In the genomic region with DNA sequence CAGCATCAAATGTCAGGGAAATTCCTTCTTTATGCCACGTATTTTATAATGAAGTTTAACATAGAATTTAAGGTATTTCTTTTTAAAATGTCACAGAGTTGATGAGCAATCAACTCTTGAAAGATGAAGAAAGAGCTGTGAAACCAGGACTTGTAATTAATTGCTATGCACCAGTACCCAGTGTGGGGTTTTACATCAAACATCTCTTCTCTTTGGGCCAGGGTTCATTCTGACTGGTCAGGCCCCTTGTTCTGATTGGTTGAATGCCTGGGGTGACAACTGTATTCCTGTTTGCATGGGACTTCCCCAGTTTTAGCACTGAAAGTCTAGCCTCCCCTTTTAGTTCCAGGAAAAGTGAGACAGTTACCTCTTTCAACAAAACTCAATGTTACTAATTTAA, we compare ENCODE assay signal across 10 cellular contexts. TPM values are rescaled to one million over a fixed set of nuclear protein-coding genes. Genes with fewer than 3 reads are reported as not detected.
DNase-seq lines count a peak whose midpoint lies in the region; ATAC-seq and TF ChIP-seq lines count a peak whose summit lies in the region.
"Had no signal": no experiment of that assay in that cellular context is flagged by ENCODE, and none has a peak within 500 bp of the region (broad histone marks: within the 10 kb centered on the region; RNA-seq: fewer than 3 reads in every experiment).

No MANE protein-coding gene starts in this region.

- TF ChIP-seq CTCF in GM13976 (IDR thresholded peaks at IDR 0.05; ENCODE audit: borderline replicate concordance, control extremely low read depth, extremely low read depth, insufficient read depth, missing control alignments), result no peak

- H3K4me3 Mint-ChIP-seq in activated naive CD8-positive, alpha-beta T cell treated with anti-CD3 and anti-CD28 coated beads, Interleukin-2, amount 10 ng/mL, durations not matched to agents 7 days and 5 days, result no peak overlapping the region

- H3K9me3 Mint-ChIP-seq in activated naive CD8-positive, alpha-beta T cell treated with anti-CD3 and anti-CD28 coated beads, Interleukin-2, amount 10 ng/mL, durations not matched to agents 7 days and 5 days, result peaks cover 5% of the 10 kb centered on the region

- DNase-seq in GM13976 (ENCODE audit: low spot score) (peak; percentile 70), T1000 (lab: John Stamatoyannopoulos, UW) (no peak), A172 (ENCODE audit: low spot score) (no peak), NCI-H2227 treated with DMSO at 0.1 percent for 48 hours (lab: John Stamatoyannopoulos, UW) (no peak)
- DNase-seq in activated naive CD8-positive, alpha-beta T cell treated with anti-CD3 and anti-CD28 coated beads, Interleukin-2, amount 10 ng/mL, durations not matched to agents 7 days and 5 days, result no peak
- DNase-seq in effector CD4-positive, alpha-beta T cell, result no peak
- DNase-seq: midbrain, NCI-H1092 treated with DMSO at 0.1 percent for 48 hours had no signal

- H3K4me1 Mint-ChIP-seq in activated naive CD8-positive, alpha-beta T cell treated with anti-CD3 and anti-CD28 coated beads, Interleukin-2, amount 10 ng/mL, durations not matched to agents 7 days and 5 days, result peaks cover 2% of the 10 kb centered on the region

- in situ Hi-C loops in GM13976 (cut with MboI; ENCODE audit: low sequenced_read_pairs, unreplicated experiment), result no loop called here

- no peaks in the 10 kb centered on the region for H3K36me3 Mint-ChIP-seq in activated naive CD8-positive, alpha-beta T cell treated with anti-CD3 and anti-CD28 coated beads, Interleukin-2, amount 10 ng/mL, durations not matched to agents 7 days and 5 days

- ATAC-seq in GM19467 (IDR thresholded peaks at IDR 0.05; ENCODE audit: unreplicated experiment) (peak; percentile 92), HG03097 (IDR thresholded peaks at IDR 0.05; ENCODE audit: low FRiP score, unreplicated experiment) (peak; percentile 94)
- ATAC-seq in activated naive CD8-positive, alpha-beta T cell treated with anti-CD3 and anti-CD28 coated beads, Interleukin-2, amount 10 ng/mL, durations not matched to agents 7 days and 5 days (ENCODE audit: low read depth), result peak; percentile 72

- POLR2A ChIA-PET in activated naive CD8-positive, alpha-beta T cell treated with anti-CD3 and anti-CD28 coated beads, Interleukin-2, amount 10 ng/mL, durations not matched to agents 7 days and 5 days (lab: Charles Lee), result no interaction called here

- peaks cover 4% of the 10 kb centered on the region for H3K27me3 Mint-ChIP-seq in activated naive CD8-positive, alpha-beta T cell treated with anti-CD3 and anti-CD28 coated beads, Interleukin-2, amount 10 ng/mL, durations not matched to agents 7 days and 5 days

- H3K27ac Mint-ChIP-seq in activated naive CD8-positive, alpha-beta T cell treated with anti-CD3 and anti-CD28 coated beads, Interleukin-2, amount 10 ng/mL, durations not matched to agents 7 days and 5 days, result no peak overlapping the region

RNA-seq across cellular contexts. Expression of a gene that starts 40.1 kb away (rescaled TPM):
- not detected for total RNA-seq in activated naive CD8-positive, alpha-beta T cell treated with anti-CD3 and anti-CD28 coated beads, Interleukin-2, amount 10 ng/mL, durations not matched to agents 7 days and 5 days
- 5.6 and 7.3 TPM in 2 replicates for total RNA-seq in A172 (2014; rRNA removed; shearing (Covaris generic))
